12 cellular contexts compared by ENCODE assay signal in the genomic region with DNA sequence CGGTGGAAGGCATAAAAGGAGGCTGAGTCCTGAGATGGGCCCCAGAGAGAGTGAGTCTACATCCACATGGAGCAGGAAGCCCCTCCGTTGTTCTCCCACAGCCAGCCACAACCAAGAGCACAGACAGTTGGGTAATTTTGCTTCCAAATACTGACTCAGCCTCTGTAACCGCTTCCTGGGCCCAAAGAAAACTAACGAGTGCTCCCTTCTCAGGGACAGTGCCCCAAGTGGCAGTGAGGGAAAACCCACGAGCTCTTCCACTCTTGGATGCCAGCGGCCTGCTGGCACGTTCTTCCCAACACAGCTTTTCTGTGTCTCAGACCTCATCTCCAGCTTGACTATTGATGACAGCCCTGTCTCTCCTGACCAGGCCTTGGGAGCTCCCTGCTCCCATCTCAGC.
A peak's percentile ranks its signal among the peaks of the same experiment; 100 is the strongest.
DNase-seq lines count a peak whose midpoint lies in the region; ATAC-seq, FAIRE-seq and TF ChIP-seq lines count a peak whose summit lies in the region.
"Had no signal": no experiment of that assay in that cellular context is flagged by ENCODE, and none has a peak within 500 bp of the region (broad histone marks: within the 10 kb centered on the region; RNA-seq: fewer than 3 reads in every experiment).

No MANE protein-coding gene starts in this region.

- POLR2A ChIA-PET in HCT116 (lab: Charles Lee) = no interaction called here

- H3K79me2 ChIP-seq in HCT116 (ENCODE audit: insufficient read depth, low read length) = no peaks in the 10 kb centered on the region

- H3K36me3 ChIP-seq in HCT116 (ENCODE audit: control insufficient read depth in 1 of 2, insufficient read depth in 2 of 2, low read length in 2 of 2) = no peaks in the 10 kb centered on the region
- no peaks in the 10 kb centered on the region for H3K36me3 ChIP-seq in pancreas
- H3K36me3 ChIP-seq in lower lobe of right lung = no peaks in the 10 kb centered on the region
- no peaks in the 10 kb centered on the region for H3K36me3 ChIP-seq in mesenchymal stem cell (ENCODE audit: control insufficient read depth in 1 of 2, insufficient read depth in 2 of 2, low read depth in 1 of 2, low read length in 2 of 2)
- H3K36me3 ChIP-seq: uterus had no signal

- no peak overlapping the region for H3K4ac ChIP-seq in mesenchymal stem cell (ENCODE audit: low read depth in 1 of 2, low read length in 2 of 2)

- H4K8ac ChIP-seq in mesenchymal stem cell (ENCODE audit: low read length) = no peak overlapping the region

- peak; percentile 7 for DNase-seq in EH (ENCODE audit: low read depth)
- no peak for DNase-seq in HCT116 (ENCODE audit: low read depth, low spot score)
- DNase-seq in SW480 (ENCODE audit: low spot score) = peak; percentile 29
- peak; percentile 6 for DNase-seq in kidney tubule cell (ENCODE audit: low spot score)
- no peak for DNase-seq in pancreas
- no peak for DNase-seq in HK-2 (ENCODE audit: unreplicated experiment)
- DNase-seq in lower lobe of right lung = no peak
- DNase-seq in mesenchymal stem cell = no peak
- DNase-seq: NCI-H187 treated with DMSO at 0.1 percent for 48 hours, uterus had no signal

- no peak for TF ChIP-seq RAD21 in HCT116 (IDR thresholded peaks at IDR 0.05; ENCODE audit: low read depth)

- ATAC-seq in HCT116 (peak; percentile 77), pancreas (no peak), lower lobe of right lung (no peak)

- TF ChIP-seq POLR2A in HCT116 (IDR thresholded peaks at IDR 0.05; ENCODE audit: borderline replicate concordance, extremely low read depth, insufficient read depth, insufficient read length) = no peak

- H2AK5ac ChIP-seq in mesenchymal stem cell (ENCODE audit: low read length, severe bottlenecking) = no peak overlapping the region

- 89 to 90% methylated on average over 7 of the region's 7 CpGs for WGBS in pancreas, 2 donors
- 54% methylated on average over 7 of the region's 7 CpGs for WGBS in mesenchymal stem cell

- H4K91ac ChIP-seq in mesenchymal stem cell (ENCODE audit: low read length) = no peak overlapping the region

- H2BK120ac ChIP-seq in mesenchymal stem cell (ENCODE audit: low read depth, low read length) = no peak overlapping the region

- no peak overlapping the region for H2BK12ac ChIP-seq in mesenchymal stem cell (ENCODE audit: low read length in 2 of 2)

- H2BK5ac ChIP-seq in mesenchymal stem cell (ENCODE audit: low read depth, low read length, poor library complexity, severe bottlenecking) = no peak overlapping the region

- no peak overlapping the region for H3K4me3 ChIP-seq in HCT116 (replicated peaks in 1 of 2; ENCODE audit: low read depth in 1 of 2, low read length in 2 of 2)
- H3K4me3 ChIP-seq in pancreas = no peak overlapping the region
- no peak overlapping the region for H3K4me3 ChIP-seq in lower lobe of right lung
- no peak overlapping the region for H3K4me3 ChIP-seq in mesenchymal stem cell (ENCODE audit: insufficient read depth in 1 of 2, low read depth in 1 of 2, low read length in 2 of 2)
- H3K4me3 ChIP-seq: skin epidermis, uterus had no signal

- BruUV-seq in HCT116 (replicated peaks; lab: Mats Ljungman, UMichigan) = no TSS peak

- H3K9me3 ChIP-seq in HCT116 (ENCODE audit: control insufficient read depth in 1 of 2, insufficient read depth in 1 of 2, low read depth in 1 of 2, low read length in 2 of 2) = no peaks in the 10 kb centered on the region
- H3K9me3 ChIP-seq in pancreas = no peaks in the 10 kb centered on the region
- no peaks in the 10 kb centered on the region for H3K9me3 ChIP-seq in lower lobe of right lung
- H3K9me3 ChIP-seq in mesenchymal stem cell (ENCODE audit: control insufficient read depth, low read length) = no peaks in the 10 kb centered on the region
- H3K9me3 ChIP-seq: uterus had no signal

- H3K23ac ChIP-seq in mesenchymal stem cell (ENCODE audit: low read length in 2 of 2) = no peak overlapping the region

- H3K4me2 ChIP-seq in HCT116 (ENCODE audit: low read length) = no peak overlapping the region
- H3K4me2 ChIP-seq in mesenchymal stem cell (ENCODE audit: low read length, poor library complexity, severe bottlenecking) = no peak overlapping the region

- H3K9ac ChIP-seq in HCT116 (ENCODE audit: low read length) (no peak overlapping the region), mesenchymal stem cell (ENCODE audit: low read length) (no peak overlapping the region)

- H3K14ac ChIP-seq in mesenchymal stem cell (ENCODE audit: low read length in 2 of 2) = no peak overlapping the region

- H3K27ac ChIP-seq in HCT116 (ENCODE audit: low read depth, low read length) = no peak overlapping the region
- H3K27ac ChIP-seq in pancreas = no peak overlapping the region
- H3K27ac ChIP-seq in lower lobe of right lung = no peak overlapping the region
- H3K27ac ChIP-seq in mesenchymal stem cell (ENCODE audit: low read length, poor library complexity, severe bottlenecking) = no peak overlapping the region
- H3K27ac ChIP-seq: skin epidermis, uterus had no signal

- RAD21 ChIA-PET in HCT116 (lab: Charles Lee; ENCODE audit: low non-redundant PET in 1 of 2, low total read pairs in 2 of 2, uncharacterized antibody in 2 of 2, unreplicated experiment in 2 of 2) = no interaction called here

- CTCF ChIA-PET in HCT116 (lab: Charles Lee) = interaction anchor here (1.1 kb wide), 2 partner anchors 17 to 19 kb away, joined by 4 to 6 read pairs; no protein-coding TSS in a partner anchor

- no peak for FAIRE-seq in pancreas (lab: Jason Lieb, UNC)
- FAIRE-seq: endothelial cell of umbilical vein had no signal

- no peak overlapping the region for H2BK15ac ChIP-seq in mesenchymal stem cell (ENCODE audit: low read depth, poor library complexity, severe bottlenecking)

- no peaks in the 10 kb centered on the region for H4K20me1 ChIP-seq in HCT116 (ENCODE audit: insufficient read depth)

- no peaks in the 10 kb centered on the region for H3K79me1 ChIP-seq in mesenchymal stem cell (replicated peaks; ENCODE audit: low read length, poor library complexity, severe bottlenecking)

- peaks cover 8 to 11% of the 10 kb centered on the region in 2 experiments for H3K4me1 ChIP-seq in HCT116 (ENCODE audit: control insufficient read depth in 1 of 2, insufficient read depth in 2 of 2, low read length in 2 of 2)
- H3K4me1 ChIP-seq in pancreas = no peaks in the 10 kb centered on the region
- no peaks in the 10 kb centered on the region for H3K4me1 ChIP-seq in lower lobe of right lung
- H3K4me1 ChIP-seq in mesenchymal stem cell (ENCODE audit: control insufficient read depth, insufficient read depth, low read depth, low read length) = no peaks in the 10 kb centered on the region
- H3K4me1 ChIP-seq: uterus had no signal

- no peak overlapping the region for H3K18ac ChIP-seq in mesenchymal stem cell (ENCODE audit: low read depth in 1 of 2, low read length in 2 of 2)

- H2AFZ ChIP-seq in HCT116 (ENCODE audit: low read depth, low read length, poor library complexity, severe bottlenecking) (no peak overlapping the region), mesenchymal stem cell (ENCODE audit: low read depth, low read length) (no peak overlapping the region)

- TF ChIP-seq CTCF in HCT116 (IDR thresholded peaks at IDR 0.05 in 2 of 3, conservative IDR thresholded peaks at IDR 0.05 in 1 of 3; ENCODE audit: borderline replicate concordance in 1 of 3, insufficient read depth in 1 of 3, low read depth in 2 of 3, low read length in 2 of 3) = peak in 2 of 3 experiments; percentile 41 to 42; a peak in 4 of 6 replicates
- TF ChIP-seq CTCF in pancreas (IDR thresholded peaks at IDR 0.05) = no peak
- no peak for TF ChIP-seq CTCF in lower lobe of right lung (IDR thresholded peaks at IDR 0.05)

- H3K9me2 ChIP-seq in HCT116 (ENCODE audit: insufficient read depth) = no peaks in the 10 kb centered on the region

- H3K27me3 ChIP-seq in HCT116 (ENCODE audit: insufficient read depth, low read length) (no peaks in the 10 kb centered on the region), pancreas (no peaks in the 10 kb centered on the region), lower lobe of right lung (ENCODE audit: low read depth) (no peaks in the 10 kb centered on the region), mesenchymal stem cell (ENCODE audit: control insufficient read depth in 1 of 2, insufficient read depth in 1 of 2, low read length in 2 of 2) (peaks cover 14 to 68% of the 10 kb centered on the region in 2 experiments)
- H3K27me3 ChIP-seq: uterus had no signal

- intact Hi-C loops in HCT116 (cut with micrococcal nuclease) = no loop called here
- intact Hi-C loops in pancreas (cut with DNase I) = no loop called here
- intact Hi-C loops in lower lobe of right lung (cut with DNase I) = no loop called here

TF ChIP-seq in HCT116, 20 proteins besides CTCF, POLR2A, EP300 and RAD21 (continues in another document):
- TF ChIP-seq, protein P1, sequence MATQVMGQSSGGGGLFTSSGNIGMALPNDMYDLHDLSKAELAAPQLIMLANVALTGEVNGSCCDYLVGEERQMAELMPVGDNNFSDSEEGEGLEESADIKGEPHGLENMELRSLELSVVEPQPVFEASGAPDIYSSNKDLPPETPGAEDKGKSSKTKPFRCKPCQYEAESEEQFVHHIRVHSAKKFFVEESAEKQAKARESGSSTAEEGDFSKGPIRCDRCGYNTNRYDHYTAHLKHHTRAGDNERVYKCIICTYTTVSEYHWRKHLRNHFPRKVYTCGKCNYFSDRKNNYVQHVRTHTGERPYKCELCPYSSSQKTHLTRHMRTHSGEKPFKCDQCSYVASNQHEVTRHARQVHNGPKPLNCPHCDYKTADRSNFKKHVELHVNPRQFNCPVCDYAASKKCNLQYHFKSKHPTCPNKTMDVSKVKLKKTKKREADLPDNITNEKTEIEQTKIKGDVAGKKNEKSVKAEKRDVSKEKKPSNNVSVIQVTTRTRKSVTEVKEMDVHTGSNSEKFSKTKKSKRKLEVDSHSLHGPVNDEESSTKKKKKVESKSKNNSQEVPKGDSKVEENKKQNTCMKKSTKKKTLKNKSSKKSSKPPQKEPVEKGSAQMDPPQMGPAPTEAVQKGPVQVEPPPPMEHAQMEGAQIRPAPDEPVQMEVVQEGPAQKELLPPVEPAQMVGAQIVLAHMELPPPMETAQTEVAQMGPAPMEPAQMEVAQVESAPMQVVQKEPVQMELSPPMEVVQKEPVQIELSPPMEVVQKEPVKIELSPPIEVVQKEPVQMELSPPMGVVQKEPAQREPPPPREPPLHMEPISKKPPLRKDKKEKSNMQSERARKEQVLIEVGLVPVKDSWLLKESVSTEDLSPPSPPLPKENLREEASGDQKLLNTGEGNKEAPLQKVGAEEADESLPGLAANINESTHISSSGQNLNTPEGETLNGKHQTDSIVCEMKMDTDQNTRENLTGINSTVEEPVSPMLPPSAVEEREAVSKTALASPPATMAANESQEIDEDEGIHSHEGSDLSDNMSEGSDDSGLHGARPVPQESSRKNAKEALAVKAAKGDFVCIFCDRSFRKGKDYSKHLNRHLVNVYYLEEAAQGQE (IDR thresholded peaks at IDR 0.05; ENCODE audit: low read depth) = no peak

Comparison
In these comparisons a context has a peak if more than half of its experiments do, and no peak if none do; other contexts are left out.
1. DNase-seq: peak in EH (single experiment), SW480 (single experiment) and kidney tubule cell (single experiment); none in HCT116 (single experiment), pancreas (0 of 6), HK-2 (single experiment), lower lobe of right lung (single experiment) and mesenchymal stem cell (single experiment).
2. CTCF ChIP-seq: peak in HCT116 (2 of 3); none in pancreas (0 of 4) and lower lobe of right lung (single experiment).